8 cellular contexts compared by ENCODE assay signal in the genomic region with DNA sequence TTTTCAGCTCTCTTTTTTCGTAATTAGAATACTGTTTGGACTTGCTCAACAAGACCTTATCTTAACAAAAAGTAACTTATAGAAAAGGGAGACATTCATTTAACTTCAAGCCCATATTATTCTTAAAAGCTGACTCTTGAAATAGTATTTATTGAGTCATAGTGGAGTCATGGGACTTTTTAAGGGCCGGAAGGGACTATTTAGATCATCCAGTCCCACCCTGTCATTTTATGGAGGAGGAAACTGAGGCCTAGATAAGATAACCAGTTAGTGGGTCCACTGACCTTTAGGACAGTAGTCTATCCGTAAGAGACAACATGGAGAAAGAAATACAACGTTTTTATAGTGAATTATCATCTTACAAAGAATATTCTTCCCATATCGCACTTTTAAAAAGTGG. TPM values are rescaled to one million over a fixed set of nuclear protein-coding genes. Genes with fewer than 3 reads are reported as not detected.
A peak's percentile ranks its signal among the peaks of the same experiment; 100 is the strongest.
DNase-seq lines count a peak whose midpoint lies in the region; ATAC-seq and TF ChIP-seq lines count a peak whose summit lies in the region.

No MANE protein-coding gene starts in this region.

- peak overlapping the region; percentile 91 for H3K4me3 Mint-ChIP-seq in activated T-cell treated with anti-CD3 and anti-CD28 coated beads, Interleukin-2, amount 50 U/mL, for 24 hours
- peak overlapping the region; percentile 96 for H3K4me3 Mint-ChIP-seq in activated naive CD8-positive, alpha-beta T cell treated with anti-CD3 and anti-CD28 coated beads, Interleukin-2, amount 50 U/mL, for 24 hours

- H3K9me3 ChIP-seq in left lung = no peaks in the 10 kb centered on the region
- no peaks in the 10 kb centered on the region for H3K9me3 ChIP-seq in transverse colon

- H3K4me1 ChIP-seq in left lung = peaks cover 30 to 59% of the 10 kb centered on the region in 2 donors
- peaks cover 31 to 54% (median 44%) of the 10 kb centered on the region in 4 donors for H3K4me1 ChIP-seq in transverse colon

- H3K4me3 ChIP-seq in left lung (peak overlapping the region; percentile 54 to 73), transverse colon (peak overlapping the region; percentile 32 to 94 (median 78))

- DNase-seq in activated T-cell treated with anti-CD3 and anti-CD28 coated beads, Interleukin-2, amount 50 U/mL, for 24 hours = no peak
- DNase-seq in activated T-cell treated with anti-CD3 and anti-CD28 coated beads, Interleukin-2, amount 50 U/mL, for 48 hours = no peak
- no peak for DNase-seq in activated naive CD8-positive, alpha-beta T cell treated with anti-CD3 and anti-CD28 coated beads, Interleukin-2, amount 50 U/mL, for 24 hours
- DNase-seq in left lung (no peak), transverse colon (no peak), Ammon's horn (ENCODE audit: low spot score) (no peak), GM20000 (ENCODE audit: low spot score) (no peak)

- in situ Hi-C loops in transverse colon (cut with MboI; ENCODE audit: low pct_ligation_motif_present in 1 of 4, low pct_unique_long_range_greater_than_20kb in 1 of 4, low sequenced_read_pairs in 3 of 4) = loop anchor here in 1 of 4 donors (25.0 kb wide), 1 partner anchor 250 kb away; no protein-coding TSS in a partner anchor

- TF ChIP-seq POLR2A in transverse colon (IDR thresholded peaks at IDR 0.05) = no peak

- intact Hi-C loops in left lung (cut with DNase I) (no loop called here), transverse colon (cut with DNase I; ENCODE audit: low total_unique reads) (loop anchor here (10.0 kb wide), 1 partner anchor 247 kb away; no protein-coding TSS in a partner anchor)

- H3K27ac Mint-ChIP-seq in activated T-cell treated with anti-CD3 and anti-CD28 coated beads, Interleukin-2, amount 50 U/mL, for 24 hours = peak overlapping the region; percentile 97
- peak overlapping the region; percentile 93 for H3K27ac Mint-ChIP-seq in activated naive CD8-positive, alpha-beta T cell treated with anti-CD3 and anti-CD28 coated beads, Interleukin-2, amount 50 U/mL, for 24 hours

- H3K27me3 ChIP-seq in left lung (no peaks in the 10 kb centered on the region), transverse colon (no peaks in the 10 kb centered on the region)

- ATAC-seq in activated naive CD8-positive, alpha-beta T cell treated with anti-CD3 and anti-CD28 coated beads, Interleukin-2, amount 50 U/mL, for 24 hours = peak; percentile 20
- no peak for ATAC-seq in left lung
- no peak for ATAC-seq in HG03280 (IDR thresholded peaks at IDR 0.05; ENCODE audit: unreplicated experiment)

- H3K27ac ChIP-seq in left lung (peak overlapping the region; percentile 94 to 98), transverse colon (peak overlapping the region; percentile 92 to 100 (median 97))

- no peaks in the 10 kb centered on the region for H3K9me3 Mint-ChIP-seq in activated T-cell treated with anti-CD3 and anti-CD28 coated beads, Interleukin-2, amount 50 U/mL, for 24 hours
- no peaks in the 10 kb centered on the region for H3K9me3 Mint-ChIP-seq in activated naive CD8-positive, alpha-beta T cell treated with anti-CD3 and anti-CD28 coated beads, Interleukin-2, amount 50 U/mL, for 24 hours

- H3K36me3 Mint-ChIP-seq in activated T-cell treated with anti-CD3 and anti-CD28 coated beads, Interleukin-2, amount 50 U/mL, for 24 hours (ENCODE audit: low read depth) = peaks cover 53% of the 10 kb centered on the region
- peaks cover 43% of the 10 kb centered on the region for H3K36me3 Mint-ChIP-seq in activated naive CD8-positive, alpha-beta T cell treated with anti-CD3 and anti-CD28 coated beads, Interleukin-2, amount 50 U/mL, for 24 hours (ENCODE audit: low read depth)

- TF ChIP-seq CTCF in left lung (IDR thresholded peaks at IDR 0.05) (no peak), transverse colon (IDR thresholded peaks at IDR 0.05) (no peak), GM20000 (IDR thresholded peaks at IDR 0.05; ENCODE audit: extremely low read depth, missing control alignments) (no peak)

- H3K36me3 ChIP-seq in left lung (peaks cover 0 to 7% of the 10 kb centered on the region in 2 donors), transverse colon (no peaks in the 10 kb centered on the region)

- TF ChIP-seq EP300 in transverse colon (IDR thresholded peaks at IDR 0.05; ENCODE audit: low read depth) = no peak

- H3K27me3 Mint-ChIP-seq in activated T-cell treated with anti-CD3 and anti-CD28 coated beads, Interleukin-2, amount 50 U/mL, for 24 hours = no peaks in the 10 kb centered on the region
- no peaks in the 10 kb centered on the region for H3K27me3 Mint-ChIP-seq in activated naive CD8-positive, alpha-beta T cell treated with anti-CD3 and anti-CD28 coated beads, Interleukin-2, amount 50 U/mL, for 24 hours

- 3 to 8% methylated on average over 5 of the region's 5 CpGs for WGBS in transverse colon (ENCODE audit: low coverage in 1 of 2), 2 donors

- peaks cover 55% of the 10 kb centered on the region for H3K4me1 Mint-ChIP-seq in activated T-cell treated with anti-CD3 and anti-CD28 coated beads, Interleukin-2, amount 50 U/mL, for 24 hours (ENCODE audit: low read depth)
- peaks cover 59% of the 10 kb centered on the region for H3K4me1 Mint-ChIP-seq in activated naive CD8-positive, alpha-beta T cell treated with anti-CD3 and anti-CD28 coated beads, Interleukin-2, amount 50 U/mL, for 24 hours

RNA-seq across cellular contexts. Expression of gene RAP1B, which starts 1.5 kb away (rescaled TPM):
- total RNA-seq in left lung (100 to 1,000 TPM; 137 to 171 TPM), transverse colon (100 to 1,000 TPM; 180 to 380 (median 224) TPM)
